ENCODE assay signal across 26 cellular contexts in the genomic region with DNA sequence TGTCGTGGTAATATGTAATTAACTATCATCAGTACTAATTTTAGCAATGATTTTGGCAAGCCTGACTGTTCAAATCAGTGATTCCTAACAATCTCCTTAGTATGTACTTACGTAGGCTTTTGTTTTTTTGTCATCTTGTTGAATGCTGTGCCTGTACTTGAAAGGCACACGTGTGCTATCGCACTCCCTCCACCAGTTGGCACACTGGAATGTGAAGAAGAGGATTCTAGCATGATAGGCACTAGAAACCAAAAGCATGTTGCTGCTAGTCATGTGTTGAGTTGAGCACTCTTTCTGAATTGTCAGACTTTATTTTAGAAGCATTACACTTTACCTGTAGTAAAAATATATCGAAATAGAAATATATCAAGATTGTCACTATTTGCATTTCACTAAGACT.
"Had no signal": no experiment of that assay in that cellular context is flagged by ENCODE, and none has a peak within 500 bp of the region (broad histone marks: within the 10 kb centered on the region; RNA-seq: fewer than 3 reads in every experiment).

No MANE protein-coding gene starts in this region.

- H3K4me1 ChIP-seq: esophagus squamous epithelium, gastroesophageal sphincter, left lung, lower lobe of right lung, parathyroid adenoma, right lobe of liver, spleen had no signal

- H3K27me3 Mint-ChIP-seq: dendritic cell treated with granulocyte-macrophage colony-stimulating factor and Interleukin-4, amounts not matched to agents 40 ng/mL and 50 ng/mL, for 4 days; effector memory CD8-positive, alpha-beta T cell; memory B cell; naive B cell; stimulated activated naive B cell treated with anti-CD40 and anti-IgM and Interleukin-4, amounts not matched to agents 10 μg/mL and 1 μg/mL and 100 μg/mL, for 72 hours; stimulated activated naive CD8-positive, alpha-beta T cell treated with anti-CD3 and anti-CD28 coated beads, Interleukin-15, amount 100 ng/mL, for 72 hours had no signal

- DNase-seq: effector memory CD8-positive, alpha-beta T cell; esophagus squamous epithelium; foreskin fibroblast; glutamatergic neuron; left lung; lower lobe of right lung; naive B cell; nephron progenitor cell; right lobe of liver; spleen; stimulated activated CD4-positive, alpha-beta T cell treated with anti-CD3 and anti-CD28 coated beads, Interleukin-15, amount 100 ng/mL, for 24 hours; stimulated activated CD4-positive, alpha-beta T cell treated with anti-CD3 and anti-CD28 coated beads, Interleukin-1b, Interleukin-23, amount 100 ng/mL, for 48 hours; stimulated activated CD4-positive, alpha-beta T cell treated with anti-CD3 and anti-CD28 coated beads, Interleukin-4, amount 100 ng/mL, for 24 hours; stimulated activated naive B cell treated with anti-CD40 and anti-IgM and Interleukin-4, amounts not matched to agents 10 μg/mL and 1 μg/mL and 100 μg/mL, for 72 hours; stimulated activated naive CD8-positive, alpha-beta T cell treated with anti-CD3 and anti-CD28 coated beads, Interleukin-15, amount 100 ng/mL, for 72 hours; trophoblast cell had no signal

- H3K4me3 ChIP-seq: esophagus squamous epithelium, gastroesophageal sphincter, left lung, lower lobe of right lung, prostate gland, right lobe of liver, spleen, thoracic aorta had no signal

- H3K36me3 ChIP-seq: prostate gland had no signal

- ATAC-seq: effector memory CD8-positive, alpha-beta T cell; gastroesophageal sphincter; left lung; lower lobe of right lung; right lobe of liver; stimulated activated naive B cell treated with anti-CD40 and anti-IgM and Interleukin-4, amounts not matched to agents 10 μg/mL and 1 μg/mL and 100 μg/mL, for 72 hours; stimulated activated naive CD8-positive, alpha-beta T cell treated with anti-CD3 and anti-CD28 coated beads, Interleukin-15, amount 100 ng/mL, for 72 hours had no signal

- H3K9me3 ChIP-seq: esophagus squamous epithelium, gastroesophageal sphincter, left lung, lower lobe of right lung, prostate gland, right lobe of liver, spleen, thoracic aorta had no signal

- H3K27ac Mint-ChIP-seq: dendritic cell treated with granulocyte-macrophage colony-stimulating factor and Interleukin-4, amounts not matched to agents 40 ng/mL and 50 ng/mL, for 4 days; effector memory CD8-positive, alpha-beta T cell; memory B cell; mesothelial cell of epicardium had no signal

- H3K4me1 Mint-ChIP-seq: mesothelial cell of epicardium; nephron progenitor cell; stimulated activated naive CD8-positive, alpha-beta T cell treated with anti-CD3 and anti-CD28 coated beads, Interleukin-15, amount 100 ng/mL, for 72 hours had no signal

- H3K27ac ChIP-seq: epithelial cell of prostate, esophagus squamous epithelium, gastroesophageal sphincter, left lung, lower lobe of right lung, parathyroid adenoma, right lobe of liver, spleen, thoracic aorta had no signal

- H3K27me3 ChIP-seq: esophagus squamous epithelium, gastroesophageal sphincter, left lung, right lobe of liver, spleen had no signal

- H3K9me3 Mint-ChIP-seq: dendritic cell treated with granulocyte-macrophage colony-stimulating factor and Interleukin-4, amounts not matched to agents 40 ng/mL and 50 ng/mL, for 4 days; effector memory CD8-positive, alpha-beta T cell; memory B cell; mesothelial cell of epicardium; naive B cell; nephron progenitor cell; stimulated activated naive B cell treated with anti-CD40 and anti-IgM and Interleukin-4, amounts not matched to agents 10 μg/mL and 1 μg/mL and 100 μg/mL, for 72 hours; stimulated activated naive CD8-positive, alpha-beta T cell treated with anti-CD3 and anti-CD28 coated beads, Interleukin-15, amount 100 ng/mL, for 72 hours had no signal

- H3K4me3 Mint-ChIP-seq: dendritic cell treated with granulocyte-macrophage colony-stimulating factor and Interleukin-4, amounts not matched to agents 40 ng/mL and 50 ng/mL, for 4 days; effector memory CD8-positive, alpha-beta T cell; memory B cell; mesothelial cell of epicardium; naive B cell; nephron progenitor cell; stimulated activated naive B cell treated with anti-CD40 and anti-IgM and Interleukin-4, amounts not matched to agents 10 μg/mL and 1 μg/mL and 100 μg/mL, for 72 hours; stimulated activated naive CD8-positive, alpha-beta T cell treated with anti-CD3 and anti-CD28 coated beads, Interleukin-15, amount 100 ng/mL, for 72 hours had no signal

- FAIRE-seq: colon, keratinocyte had no signal
